Comparison of ENCODE assay signal across 8 cellular contexts in genomic region chr16:1420111-1420539, GRCh38. TPM values are rescaled to one million over a fixed set of nuclear protein-coding genes. Genes with fewer than 3 reads are reported as not detected.
DNase-seq lines count a peak whose midpoint lies in the region; ATAC-seq and TF ChIP-seq lines count a peak whose summit lies in the region.

No MANE protein-coding gene starts in this region.

- no peak for TF ChIP-seq CTCF in prostate gland (IDR thresholded peaks at IDR 0.05)

- H3K27ac ChIP-seq in BLaER1 treated with 17β-estradiol and CSF1 and Interleukin-3, amounts not matched to agents 10 nM and 100 nM = peak overlapping the region; percentile 71 to 96 (median 90)
- peak overlapping the region; percentile 93 to 95 for H3K27ac ChIP-seq in prostate gland

- H3K9me3 ChIP-seq in BLaER1 treated with 17β-estradiol and CSF1 and Interleukin-3, amounts not matched to agents 10 nM and 100 nM (replicated peaks in 1 of 11) = 0 out of 22 replicates have a peak, but pooled peaks cover 0 to 4% (median 0%) of the 10 kb centered on the region in 11 experiments
- H3K9me3 ChIP-seq in prostate gland = no peaks in the 10 kb centered on the region

- H3K36me3 ChIP-seq in BLaER1 treated with 17β-estradiol and CSF1 and Interleukin-3, amounts not matched to agents 10 nM and 100 nM = peaks cover 0 to 19% (median 12%) of the 10 kb centered on the region in 11 experiments; a peak in 12 of 22 replicates
- no peaks in the 10 kb centered on the region for H3K36me3 ChIP-seq in prostate gland

- intact Hi-C loops in prostate gland (cut with DNase I) = loop anchor here (5.0 kb wide), 1 partner anchor 113 kb away; the partner anchor contains the start of gene UBE2I

- H3K4me1 ChIP-seq in BLaER1 treated with 17β-estradiol and CSF1 and Interleukin-3, amounts not matched to agents 10 nM and 100 nM = peaks cover 36 to 52% (median 44%) of the 10 kb centered on the region in 10 experiments
- peaks cover 8% of the 10 kb centered on the region for H3K4me1 ChIP-seq in prostate gland (replicated peaks)

- H3K4me3 ChIP-seq in BLaER1 treated with 17β-estradiol and CSF1 and Interleukin-3, amounts not matched to agents 10 nM and 100 nM = peak overlapping the region; percentile 85 to 100 (median 95)
- peak overlapping the region; percentile 94 to 95 for H3K4me3 ChIP-seq in prostate gland

- H4K20me1 ChIP-seq in BLaER1 treated with 17β-estradiol and CSF1 and Interleukin-3, amounts not matched to agents 10 nM and 100 nM = peaks cover 0 to 34% (median 13%) of the 10 kb centered on the region in 11 experiments; a peak in 11 of 22 replicates

- under 1% methylated on average over 22 of the region's 22 CpGs for WGBS in prostate gland

- DNase-seq in RKO (ENCODE audit: low spot score) (peak; percentile 50), prostate gland (ENCODE audit: low spot score) (no peak), iPS-NIHi11 (ENCODE audit: low spot score) (no peak), activated gamma-delta T cell (lab: John Stamatoyannopoulos, UW) (no peak)

- TF ChIP-seq POLR2A in prostate gland (IDR thresholded peaks at IDR 0.05) = no peak

- H3K4me2 ChIP-seq in BLaER1 treated with 17β-estradiol and CSF1 and Interleukin-3, amounts not matched to agents 10 nM and 100 nM = peak overlapping the region; percentile 87 to 99 (median 97)

- no peaks in the 10 kb centered on the region for H3K27me3 ChIP-seq in BLaER1 treated with 17β-estradiol and CSF1 and Interleukin-3, amounts not matched to agents 10 nM and 100 nM
- no peaks in the 10 kb centered on the region for H3K27me3 ChIP-seq in prostate gland (replicated peaks; ENCODE audit: insufficient read depth)

- peak overlapping the region; percentile 88 to 97 (median 93) for H3K9ac ChIP-seq in BLaER1 treated with 17β-estradiol and CSF1 and Interleukin-3, amounts not matched to agents 10 nM and 100 nM

- ATAC-seq in GM21528 (IDR thresholded peaks at IDR 0.05; ENCODE audit: low FRiP score, unreplicated experiment) (peak; percentile 23), esophagus mucosa (peak; percentile 27), GM18868 (IDR thresholded peaks at IDR 0.05; ENCODE audit: unreplicated experiment) (no peak)

RNA-seq across cellular contexts. Expression of gene UQCC4, which starts 0.4 kb away (rescaled TPM):
- total RNA-seq in esophagus mucosa (13.7 TPM), prostate gland (10 to 100 TPM; 12.3 to 24.0 TPM)

RNA-seq across cellular contexts. Expression of gene UNKL, which starts 5.6 kb away (rescaled TPM):
- total RNA-seq in esophagus mucosa = 5.3 TPM
- total RNA-seq in prostate gland = 10 to 100 TPM; 32.6 to 96.7 TPM

RNA-seq across cellular contexts. Expression of gene PERCC1, which starts 10.8 kb away (rescaled TPM):
- total RNA-seq in esophagus mucosa = not detected
- 10 to 100 TPM; 26.0 to 45.2 TPM for total RNA-seq in prostate gland

RNA-seq across cellular contexts. Expression of gene CCDC154, which starts 24.2 kb away (rescaled TPM):
- 0.12 TPM for total RNA-seq in esophagus mucosa
- total RNA-seq in prostate gland = 1 to 10 TPM in 1 of 2 donors, not detected in 1; 5.7 TPM

RNA-seq across cellular contexts. Expression of gene CLCN7, which starts 54.7 kb away (rescaled TPM):
- total RNA-seq in esophagus mucosa (18.6 TPM), prostate gland (100 to 1,000 TPM in 1 of 2 donors, 10 to 100 TPM in 1; 51.9 to 108 TPM)

Comparison
In these comparisons a context has a peak if more than half of its experiments do, and no peak if none do; other contexts are left out.
1. RNA of gene PERCC1, which starts 10.8 kb away (total RNA-seq): 26.0 to 45.2 TPM in prostate gland; not detected in esophagus mucosa (single experiment); every median in the first group is over 10 times any median in the second.